ENCODE assay signal across 8 cellular contexts in the genomic region with DNA sequence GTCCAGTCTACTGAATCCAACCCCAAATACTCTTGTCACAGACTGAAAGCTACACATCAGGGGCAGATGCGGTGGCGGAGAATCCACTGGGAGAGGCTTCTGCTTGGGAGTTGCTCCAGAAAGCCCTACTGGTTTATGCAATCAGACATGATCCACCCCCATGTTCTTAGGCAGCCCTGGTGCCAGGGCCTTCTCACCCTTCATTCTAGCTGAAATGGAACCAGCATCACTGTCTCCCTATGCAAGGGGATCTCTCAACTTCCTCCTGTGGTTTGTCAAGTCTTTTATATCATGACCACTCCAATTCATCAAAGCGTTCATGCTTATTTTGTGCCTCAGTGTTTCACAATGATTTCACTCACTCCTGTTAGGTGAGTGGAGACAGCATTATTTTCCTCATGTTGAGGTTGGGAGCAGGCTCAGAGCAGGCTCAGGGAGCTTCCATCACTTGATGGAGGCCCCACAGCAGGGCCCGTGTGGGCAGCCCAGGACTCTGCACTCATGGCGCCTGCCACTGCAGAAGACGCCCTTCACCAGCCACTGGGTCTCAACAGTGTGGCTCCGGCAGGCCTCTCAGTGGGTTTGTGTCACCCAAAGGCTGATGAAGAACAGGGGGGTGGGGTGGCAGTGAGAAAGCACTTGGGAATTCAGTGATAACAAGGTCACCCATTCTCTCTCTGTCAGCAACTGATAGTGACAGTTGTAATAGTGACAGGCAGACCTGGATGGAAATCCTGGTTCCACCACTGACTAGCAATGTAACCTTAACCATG.
A peak's percentile ranks its signal among the peaks of the same experiment; 100 is the strongest.
DNase-seq lines count a peak whose midpoint lies in the region; ATAC-seq and TF ChIP-seq lines count a peak whose summit lies in the region.

No MANE protein-coding gene starts in this region.

- H3K36me3 ChIP-seq in CD4-positive, alpha-beta memory T cell (ENCODE audit: insufficient read depth, low read length) = no peaks in the 10 kb centered on the region
- H3K36me3 ChIP-seq in left lung = no peaks in the 10 kb centered on the region
- H3K36me3 ChIP-seq in Caco-2 (ENCODE audit: control insufficient read depth, insufficient read depth, low read length) = no peaks in the 10 kb centered on the region

- peak overlapping the region; percentile 91 to 98 (median 94) for H3K27ac Mint-ChIP-seq in CD4-positive, alpha-beta memory T cell
- H3K27ac Mint-ChIP-seq in activated CD8-positive, alpha-beta T cell treated with anti-CD3 and anti-CD28 coated beads for 36 hours = peak overlapping the region; percentile 95
- no peak overlapping the region for H3K27ac Mint-ChIP-seq in Caco-2 (ENCODE audit: unreplicated experiment)

- H3K9me3 ChIP-seq in CD4-positive, alpha-beta memory T cell (ENCODE audit: control insufficient read depth in 1 of 2, low read length in 2 of 2) = no peaks in the 10 kb centered on the region
- H3K9me3 ChIP-seq in left lung (no peaks in the 10 kb centered on the region), Caco-2 (no peaks in the 10 kb centered on the region; the same call in 1 of the 2 replicates)

- ATAC-seq in HG03135 (IDR thresholded peaks at IDR 0.05; ENCODE audit: unreplicated experiment) (peak; percentile 1), left lung (peak; percentile 5)
- peak; percentile 25 for ATAC-seq in activated CD8-positive, alpha-beta T cell treated with anti-CD3 and anti-CD28 coated beads for 36 hours

- no peaks in the 10 kb centered on the region for H3K27me3 ChIP-seq in CD4-positive, alpha-beta memory T cell (ENCODE audit: insufficient read depth, low read length)
- H3K27me3 ChIP-seq in left lung = no peaks in the 10 kb centered on the region
- H3K27me3 ChIP-seq in Caco-2 (replicated peaks; ENCODE audit: control insufficient read depth, insufficient read depth, low read length) = no peaks in the 10 kb centered on the region

- H3K4me1 Mint-ChIP-seq in CD4-positive, alpha-beta memory T cell = peaks cover 46 to 84% (median 60%) of the 10 kb centered on the region in 4 donors
- peaks cover 57% of the 10 kb centered on the region for H3K4me1 Mint-ChIP-seq in activated CD8-positive, alpha-beta T cell treated with anti-CD3 and anti-CD28 coated beads for 36 hours (ENCODE audit: low read depth)
- H3K4me1 Mint-ChIP-seq in Caco-2 (ENCODE audit: low read depth, unreplicated experiment) = no peaks in the 10 kb centered on the region

- H3K4me1 ChIP-seq in CD4-positive, alpha-beta memory T cell (ENCODE audit: insufficient read depth, low read length) = peaks cover 76% of the 10 kb centered on the region
- peaks cover 8 to 73% of the 10 kb centered on the region in 2 donors for H3K4me1 ChIP-seq in left lung
- peaks cover 18% of the 10 kb centered on the region; the same call in 1 of the 2 replicates for H3K4me1 ChIP-seq in Caco-2

- H3K4me3 ChIP-seq in CD4-positive, alpha-beta memory T cell (ENCODE audit: low read length in 2 of 2) = no peak overlapping the region
- H3K4me3 ChIP-seq in left lung (no peak overlapping the region), Caco-2 (ENCODE audit: low read depth, low read length) (no peak overlapping the region)

- DNase-seq in CD4-positive, alpha-beta memory T cell = peak in 1 of 5 donors; percentile 68
- peak; percentile 58 for DNase-seq in activated CD8-positive, alpha-beta T cell treated with anti-CD3 and anti-CD28 coated beads for 36 hours
- peak in 1 of 2 donors; percentile 75 for DNase-seq in left lung
- no peak for DNase-seq in NCI-H2196 (lab: John Stamatoyannopoulos, UW; ENCODE audit: unreplicated experiment)
- no peak for DNase-seq in Caco-2
- no peak for DNase-seq in SW 1271 (lab: John Stamatoyannopoulos, UW)
- no peak for DNase-seq in activated gamma-delta T cell treated with Interleukin-2 at 50 U/mL for 16 hours

- peaks cover 0 to 2% (median 0%) of the 10 kb centered on the region in 8 donors for H3K9me3 Mint-ChIP-seq in CD4-positive, alpha-beta memory T cell
- H3K9me3 Mint-ChIP-seq in activated CD8-positive, alpha-beta T cell treated with anti-CD3 and anti-CD28 coated beads for 36 hours = no peaks in the 10 kb centered on the region
- no peaks in the 10 kb centered on the region for H3K9me3 Mint-ChIP-seq in Caco-2 (ENCODE audit: unreplicated experiment)

- H3K27me3 Mint-ChIP-seq in CD4-positive, alpha-beta memory T cell = no peaks in the 10 kb centered on the region
- no peaks in the 10 kb centered on the region for H3K27me3 Mint-ChIP-seq in activated CD8-positive, alpha-beta T cell treated with anti-CD3 and anti-CD28 coated beads for 36 hours
- no peaks in the 10 kb centered on the region for H3K27me3 Mint-ChIP-seq in Caco-2 (ENCODE audit: insufficient read depth, unreplicated experiment)

- CTCF ChIA-PET in CD4-positive, alpha-beta memory T cell (lab: Charles Lee; ENCODE audit: partially characterized antibody) = interaction anchor here (1.2 to 10.8 kb wide), 10 partner anchors 11 to 364 kb away, joined by 3 to 193 read pairs (median 4); no protein-coding TSS in a partner anchor
- CTCF ChIA-PET in activated CD8-positive, alpha-beta T cell treated with anti-CD3 and anti-CD28 coated beads for 36 hours (lab: Charles Lee) = interaction anchor here (0.8 to 11.0 kb wide), 11 partner anchors 11 to 365 kb away, joined by 3 to 177 read pairs (median 4); no protein-coding TSS in a partner anchor
- CTCF ChIA-PET in Caco-2 (lab: Charles Lee) = interaction anchor here (1.7 kb wide), 1 partner anchor 365 kb away, joined by 4 read pairs; no protein-coding TSS in a partner anchor

- H3K27ac ChIP-seq in CD4-positive, alpha-beta memory T cell (ENCODE audit: low read depth, low read length) = peak overlapping the region; percentile 86
- H3K27ac ChIP-seq in left lung = peak overlapping the region; percentile 67 to 92

- TF ChIP-seq CTCF in activated CD8-positive, alpha-beta T cell treated with anti-CD3 and anti-CD28 coated beads for 36 hours (IDR thresholded peaks at IDR 0.05) = no peak
- TF ChIP-seq CTCF in left lung (IDR thresholded peaks at IDR 0.05) = no peak
- no peak for TF ChIP-seq CTCF in Caco-2 (IDR thresholded peaks at IDR 0.05; ENCODE audit: insufficient read depth in 1 of 2, low read depth in 1 of 2, low read length in 1 of 2, severe bottlenecking in 1 of 2, unreplicated experiment in 1 of 2)

- intact Hi-C loops in CD4-positive, alpha-beta memory T cell (cut with micrococcal nuclease) = loop anchor here (1.0 to 5.0 kb wide), 7 partner anchors 12 to 559 kb away; a partner anchor contains a TSS
- intact Hi-C loops in activated CD8-positive, alpha-beta T cell treated with anti-CD3 and anti-CD28 coated beads for 36 hours (cut with micrococcal nuclease) = no loop called here
- intact Hi-C loops in left lung (cut with DNase I) = no loop called here
- intact Hi-C loops in Caco-2 (cut with micrococcal nuclease; ENCODE audit: unreplicated experiment) = no loop called here

- POLR2A ChIA-PET in CD4-positive, alpha-beta memory T cell (lab: Charles Lee; ENCODE audit: partially characterized antibody) = interaction anchor here (0.6 to 8.8 kb wide), 21 partner anchors 7 to 556 kb away, joined by 3 to 117 read pairs (median 4); a partner anchor contains a TSS
- POLR2A ChIA-PET in activated CD8-positive, alpha-beta T cell treated with anti-CD3 and anti-CD28 coated beads for 36 hours (lab: Charles Lee) = interaction anchor here (1.2 to 1.7 kb wide), 4 partner anchors 10 to 557 kb away, joined by 3 to 6 read pairs (median 4); no protein-coding TSS in a partner anchor
- POLR2A ChIA-PET in Caco-2 (lab: Charles Lee) = no interaction called here

- BruUV-seq in Caco-2 (replicated peaks; lab: Mats Ljungman, UMichigan) = no TSS peak

- peak overlapping the region in 7 of 8 donors; percentile 17 to 75 (median 67) for H3K4me3 Mint-ChIP-seq in CD4-positive, alpha-beta memory T cell
- peak overlapping the region; percentile 28 for H3K4me3 Mint-ChIP-seq in activated CD8-positive, alpha-beta T cell treated with anti-CD3 and anti-CD28 coated beads for 36 hours
- H3K4me3 Mint-ChIP-seq in Caco-2 (ENCODE audit: unreplicated experiment) = no peak overlapping the region

- no peaks in the 10 kb centered on the region for H3K36me3 Mint-ChIP-seq in CD4-positive, alpha-beta memory T cell
- no peaks in the 10 kb centered on the region for H3K36me3 Mint-ChIP-seq in activated CD8-positive, alpha-beta T cell treated with anti-CD3 and anti-CD28 coated beads for 36 hours (ENCODE audit: low read depth)
- H3K36me3 Mint-ChIP-seq in Caco-2 (ENCODE audit: insufficient read depth, unreplicated experiment) = no peaks in the 10 kb centered on the region
